ENCODE assay signal across 14 cellular contexts in genomic region chr12:78887444-78887843, GRCh38. TPM values are rescaled to one million over a fixed set of nuclear protein-coding genes. Genes with fewer than 3 reads are reported as not detected.
DNase-seq lines count a peak whose midpoint lies in the region; ATAC-seq, FAIRE-seq and TF ChIP-seq lines count a peak whose summit lies in the region.
"Had no signal": no experiment of that assay in that cellular context is flagged by ENCODE, and none has a peak within 500 bp of the region (broad histone marks: within the 10 kb centered on the region; RNA-seq: fewer than 3 reads in every experiment).

No MANE protein-coding gene starts in this region.

- H3K4me1 Mint-ChIP-seq in activated CD4-positive, alpha-beta memory T cell treated with anti-CD3 and anti-CD28 coated beads, Interleukin-2, amount 10 ng/mL, durations not matched to agents 7 days and 5 days: no peaks in the 10 kb centered on the region
- H3K4me1 Mint-ChIP-seq: CD4-positive, alpha-beta memory T cell had no signal

- no peaks in the 10 kb centered on the region for H3K9me2 ChIP-seq in PC-9 (ENCODE audit: insufficient read depth)

- CTCF ChIA-PET in A549 (lab: Yijun Ruan, JAX) (interaction anchor here (1.0 kb wide), 1 partner anchor 9 kb away, joined by 3 read pairs; no protein-coding TSS in a partner anchor), PC-9 (lab: Charles Lee) (no interaction called here)
- CTCF ChIA-PET in activated CD4-positive, alpha-beta memory T cell treated with anti-CD3 and anti-CD28 coated beads, Interleukin-2, amount 10 ng/mL, durations not matched to agents 7 days and 5 days (lab: Charles Lee): no interaction called here

- H3K4me1 ChIP-seq in A549 (peaks cover 35% of the 10 kb centered on the region), PC-9 (replicated peaks; ENCODE audit: insufficient read depth) (no peaks in the 10 kb centered on the region; the same call in 1 of the 2 replicates)

- TF ChIP-seq POLR2A in A549 (IDR thresholded peaks at IDR 0.05; ENCODE audit: low read length): no peak

- H3K27me3 ChIP-seq in PC-9 (ENCODE audit: insufficient read depth, low read depth): no peaks in the 10 kb centered on the region

- intact Hi-C loops in PC-9 (cut with micrococcal nuclease; ENCODE audit: unreplicated experiment): no loop called here

- no peak for TF ChIP-seq RAD21 in A549 (conservative IDR thresholded peaks at IDR 0.05 in 1 of 2, IDR thresholded peaks at IDR 0.05 in 1 of 2)

- no peak for TF ChIP-seq CTCF in A549 (IDR thresholded peaks at IDR 0.05)
- no peak for TF ChIP-seq CTCF in D721Med (IDR thresholded peaks at IDR 0.05; ENCODE audit: insufficient read depth, missing control alignments)
- TF ChIP-seq CTCF in PC-9 (conservative IDR thresholded peaks at IDR 0.05): no peak

- H3K27me3 Mint-ChIP-seq in activated CD4-positive, alpha-beta memory T cell treated with anti-CD3 and anti-CD28 coated beads, Interleukin-2, amount 10 ng/mL, durations not matched to agents 7 days and 5 days: no peaks in the 10 kb centered on the region
- H3K27me3 Mint-ChIP-seq: CD4-positive, alpha-beta memory T cell had no signal

- H3K4me3 ChIP-seq in A549 (peak overlapping the region; percentile 13; the same call in 1 of the 3 replicates), PC-9 (no peak overlapping the region)

- POLR2A ChIA-PET in A549 (lab: Yijun Ruan, JAX) (no interaction called here), PC-9 (lab: Charles Lee; ENCODE audit: unreplicated experiment) (no interaction called here)
- POLR2A ChIA-PET in activated CD4-positive, alpha-beta memory T cell treated with anti-CD3 and anti-CD28 coated beads, Interleukin-2, amount 10 ng/mL, durations not matched to agents 7 days and 5 days (lab: Charles Lee): no interaction called here

- no peaks in the 10 kb centered on the region for H4K20me1 ChIP-seq in PC-9 (ENCODE audit: insufficient read depth)

- H3K27ac Mint-ChIP-seq in activated CD4-positive, alpha-beta memory T cell treated with anti-CD3 and anti-CD28 coated beads, Interleukin-2, amount 10 ng/mL, durations not matched to agents 7 days and 5 days: no peak overlapping the region
- H3K27ac Mint-ChIP-seq: CD4-positive, alpha-beta memory T cell had no signal

- H3K4me2 ChIP-seq in A549 (peak overlapping the region; percentile 71), PC-9 (peak overlapping the region; percentile 30; the same call in 1 of the 2 replicates)

- H3K36me3 ChIP-seq in PC-9 (ENCODE audit: low read depth): no peaks in the 10 kb centered on the region

- H3K9me3 ChIP-seq in A549: no peaks in the 10 kb centered on the region
- H3K9me3 ChIP-seq in PC-9 (ENCODE audit: insufficient read depth, low read depth): peaks cover 3% of the 10 kb centered on the region; the same call in 1 of the 2 replicates

- no peak overlapping the region for H3K4me3 Mint-ChIP-seq in activated CD4-positive, alpha-beta memory T cell treated with anti-CD3 and anti-CD28 coated beads, Interleukin-2, amount 10 ng/mL, durations not matched to agents 7 days and 5 days
- H3K4me3 Mint-ChIP-seq: CD4-positive, alpha-beta memory T cell had no signal

- no peaks in the 10 kb centered on the region for H3F3A ChIP-seq in PC-9 (ENCODE audit: insufficient read depth, low read depth)

- DNase-seq in A549 (ENCODE audit: low read depth in 1 of 2, low spot score in 1 of 2) (no peak), D721Med (ENCODE audit: insufficient read length, low spot score) (no peak), PC-9 (no peak), epithelial cell of prostate (ENCODE audit: low read depth, low spot score) (no peak), HuH-7 (ENCODE audit: low spot score) (no peak)
- DNase-seq in activated CD4-positive, alpha-beta memory T cell treated with anti-CD3 and anti-CD28 coated beads, Interleukin-2, amount 10 ng/mL, durations not matched to agents 7 days and 5 days: no peak
- DNase-seq: CD4-positive, alpha-beta memory T cell; NCI-H1436; NCI-H2029 treated with DMSO at 0.1 percent for 48 hours; NCI-H510A treated with DMSO at 0.1 percent for 48 hours; SIG-M5 had no signal

- H2AFZ ChIP-seq in PC-9: peak overlapping the region; percentile 63; the same call in 1 of the 2 replicates

- no peaks in the 10 kb centered on the region for H3K36me3 Mint-ChIP-seq in activated CD4-positive, alpha-beta memory T cell treated with anti-CD3 and anti-CD28 coated beads, Interleukin-2, amount 10 ng/mL, durations not matched to agents 7 days and 5 days (ENCODE audit: low read depth)
- H3K36me3 Mint-ChIP-seq: CD4-positive, alpha-beta memory T cell had no signal

- FAIRE-seq in A549 (lab: Jason Lieb, UNC) (no peak), D721Med (lab: Jason Lieb, UNC) (peak; percentile 79)

- H3K9me3 Mint-ChIP-seq in activated CD4-positive, alpha-beta memory T cell treated with anti-CD3 and anti-CD28 coated beads, Interleukin-2, amount 10 ng/mL, durations not matched to agents 7 days and 5 days: no peaks in the 10 kb centered on the region

- TF ChIP-seq EP300 in A549 (IDR thresholded peaks at IDR 0.05): no peak

- no peaks in the 10 kb centered on the region for H3K79me2 ChIP-seq in PC-9 (ENCODE audit: low read depth)

- H3K27ac ChIP-seq in A549 (peak overlapping the region; percentile 83 to 85), PC-9 (peak overlapping the region; percentile 67), epithelial cell of prostate (peak overlapping the region; percentile 65)

- no TSS peak for BruUV-seq in PC-9 (replicated peaks; lab: Mats Ljungman, UMichigan)

- peak; percentile 54 to 55; a peak in 4 of 6 replicates for ATAC-seq in A549
- ATAC-seq in HG03571 (IDR thresholded peaks at IDR 0.05; ENCODE audit: unreplicated experiment): no peak
- no peak for ATAC-seq in HG03280 (IDR thresholded peaks at IDR 0.05; ENCODE audit: unreplicated experiment)

- 68% methylated on average over 3 of the region's 3 CpGs for WGBS in A549 (ENCODE audit: missing lambda C conversion rate)

TF ChIP-seq in A549, 52 proteins besides CTCF, POLR2A, EP300 and RAD21:
- TF ChIP-seq SREBF2 (IDR thresholded peaks at IDR 0.05): no peak
- no peak for TF ChIP-seq MYC (IDR thresholded peaks at IDR 0.05; ENCODE audit: borderline replicate concordance, low read length)
- TF ChIP-seq KDM5A (IDR thresholded peaks at IDR 0.05): no peak
- no peak for TF ChIP-seq ATOH8 (CRISPR knock-in tag; IDR thresholded peaks at IDR 0.05; ENCODE audit: low read depth)
- no peak for TF ChIP-seq BCL3 (IDR thresholded peaks at IDR 0.05)
- TF ChIP-seq BHLHE40 (IDR thresholded peaks at IDR 0.05; ENCODE audit: low read depth, low read length): no peak
- no peak for TF ChIP-seq NFE2L2 (conservative IDR thresholded peaks at IDR 0.05; ENCODE audit: low read length)

RNA-seq across cellular contexts. Expression of gene SYT1, which starts 22.9 kb away (rescaled TPM):
- polyA plus RNA-seq in A549 (2011; rRNA removed): 39.6 and 41.6 TPM in 2 replicates
- polyA plus RNA-seq in A549 (2012; cell fraction: cytosol; rRNA removed): 4.8 and 5.3 TPM in 2 replicates
- polyA plus RNA-seq in A549 (2012; cell fraction: nucleus; rRNA removed): 3.2 and 3.8 TPM in 2 replicates
- polyA plus RNA-seq in A549 (2017; fragmentation: RNase III; extraction: RNeasy Plus Mini Kit Qiagen cat#74134 plus additional on column Dnase treatment): 9.5 to 14.3 TPM (median 11.7 TPM) in 3 replicates
- polyA minus RNA-seq in A549 (2011; rRNA and poly(A)+ RNA removed): 22.5 and 22.9 TPM in 2 replicates
- total RNA-seq in PC-9 (2021): 1.2 and 1.5 TPM in 2 replicates
- not detected for total RNA-seq in activated CD4-positive, alpha-beta memory T cell treated with anti-CD3 and anti-CD28 coated beads, Interleukin-2, amount 10 ng/mL, durations not matched to agents 7 days and 5 days
- total RNA-seq: CD4-positive, alpha-beta memory T cell; HT-29 had no signal
- polyA plus RNA-seq: CD4-positive, alpha-beta memory T cell had no signal

Comparison
In these comparisons a context has a peak if more than half of its experiments do, and no peak if none do; other contexts are left out.
1. ATAC-seq: peak in A549 (2 of 2); none in HG03571 (single experiment) and HG03280 (single experiment).
2. Peak in every context shown above with its lines, with median percentiles within 50 percentile points of each other: H3K27ac ChIP-seq.